8 cellular contexts compared by ENCODE assay signal in genomic region chr17:76547183-76547641, GRCh38. TPM values are rescaled to one million over a fixed set of nuclear protein-coding genes. Genes with fewer than 3 reads are reported as not detected.
A peak's percentile ranks its signal among the peaks of the same experiment; 100 is the strongest.
DNase-seq lines count a peak whose midpoint lies in the region; ATAC-seq, FAIRE-seq and TF ChIP-seq lines count a peak whose summit lies in the region.

No MANE protein-coding gene starts in this region.

- peak; percentile 84 for TF ChIP-seq CTCF in GM12873 (IDR thresholded peaks at IDR 0.05; ENCODE audit: insufficient read depth, low read depth, low read length, missing control alignments)
- TF ChIP-seq CTCF in epithelial cell of proximal tubule (conservative IDR thresholded peaks at IDR 0.05; ENCODE audit: low read depth, low read length), result peak; percentile 74

- no peak for ATAC-seq in HG02759 (IDR thresholded peaks at IDR 0.05; ENCODE audit: unreplicated experiment)

- no peak overlapping the region for H3K4me3 ChIP-seq in epithelial cell of proximal tubule (ENCODE audit: low read depth, low read length)

- no peak for FAIRE-seq in urothelium cell line (lab: Jason Lieb, UNC)

- in situ Hi-C loops in ACHN (cut with HindIII; ENCODE audit: low pct_ligation_motif_present, low pct_unique_long_range_greater_than_20kb, low sequenced_read_pairs), result no loop called here

- DNase-seq in ACHN (peak; percentile 64), NCI-H2227 treated with DMSO at 0.1 percent for 48 hours (lab: John Stamatoyannopoulos, UW) (peak; percentile 31), epithelial cell of proximal tubule (ENCODE audit: low read depth) (no peak), myocyte (ENCODE audit: low read depth) (peak; percentile 76), urothelium cell line (ENCODE audit: low spot score) (peak; percentile 67)
- peak; percentile 39 to 43 for DNase-seq in activated CD8-positive, alpha-beta memory T cell treated with anti-CD3 and anti-CD28 coated beads for 4 hours (ENCODE audit: low read depth in 2 of 2)

RNA-seq across cellular contexts. Expression of gene PRCD, which starts 7.4 kb away (rescaled TPM):
- total RNA-seq in epithelial cell of proximal tubule (0.22 and 5.8 TPM in 2 replicates), myocyte (not detected in 2 replicates)
- 0.54 TPM for polyA plus RNA-seq in myocyte (2012)

RNA-seq across cellular contexts. Expression of gene CYGB, which starts 9.7 kb away (rescaled TPM):
- total RNA-seq in epithelial cell of proximal tubule, result 10.2 and 49.9 TPM in 2 replicates
- 3.2 and 7.7 TPM in 2 replicates for total RNA-seq in myocyte
- polyA plus RNA-seq in myocyte (2012), result 2.4 TPM

RNA-seq across cellular contexts. Expression of gene ST6GALNAC2, which starts 38.4 kb away (rescaled TPM):
- total RNA-seq in epithelial cell of proximal tubule, result 1.4 and 2.9 TPM in 2 replicates
- 0.78 and 0.91 TPM in 2 replicates for total RNA-seq in myocyte
- 4.8 TPM for polyA plus RNA-seq in myocyte (2012)

RNA-seq across cellular contexts. Expression of gene RHBDF2, which starts 46.0 kb away (rescaled TPM):
- 35.2 and 101 TPM in 2 replicates for total RNA-seq in epithelial cell of proximal tubule
- 6.5 and 7.5 TPM in 2 replicates for total RNA-seq in myocyte
- 10.6 TPM for polyA plus RNA-seq in myocyte (2012)
